Comparison of ENCODE assay signal across 1 cellular context in the genomic region with DNA sequence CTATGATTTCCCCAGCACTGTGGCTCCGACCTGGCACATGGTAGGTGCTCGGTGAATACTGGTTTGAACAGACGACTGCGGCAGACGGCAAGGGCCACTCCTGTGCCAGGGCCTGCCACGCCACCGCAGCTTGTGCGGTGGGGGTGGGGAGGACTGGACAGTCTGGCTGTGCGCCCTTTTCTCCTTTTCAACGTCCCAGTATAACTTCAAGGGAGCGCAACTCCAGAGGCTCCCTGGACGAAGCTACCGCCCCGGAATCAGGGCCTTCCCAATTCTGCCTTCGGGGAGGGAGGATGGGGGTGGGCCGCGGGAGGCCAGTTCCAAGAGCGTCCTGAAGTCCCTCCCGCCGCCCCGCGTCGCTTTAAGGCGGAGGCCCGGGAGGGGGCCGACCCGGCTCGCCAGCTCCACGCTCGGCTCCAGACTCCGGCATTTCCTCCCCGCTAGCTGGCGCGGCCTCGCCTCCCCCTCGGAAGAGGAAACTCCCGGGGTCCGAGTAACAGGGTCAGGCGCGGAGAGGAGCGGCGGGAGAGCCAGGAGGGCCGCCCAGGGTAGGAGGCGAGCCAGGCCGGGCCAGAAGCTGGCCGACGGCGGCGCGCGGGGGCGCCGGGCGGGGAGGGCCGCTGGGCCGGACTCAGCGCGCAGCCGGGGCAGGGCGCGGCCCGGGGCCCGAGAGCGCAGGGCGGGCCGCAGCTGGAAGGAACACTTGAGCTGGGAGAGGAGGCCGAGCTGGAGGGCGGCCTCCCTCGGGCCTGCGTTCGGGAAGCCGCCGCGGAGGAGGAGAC.
A peak's percentile ranks its signal among the peaks of the same experiment; 100 is the strongest.
TF ChIP-seq lines count a peak whose summit lies in the region.

A gene (plus strand): TSS at position 388 of the 782 bp plus-strand sequence. CDS start 498 bp downstream, outside the sequence.

TF ChIP-seq in HepG2, 621 proteins besides CTCF, POLR2A, EP300 and RAD21 (continued from another document and continues in another):
- TF ChIP-seq, protein P1, sequence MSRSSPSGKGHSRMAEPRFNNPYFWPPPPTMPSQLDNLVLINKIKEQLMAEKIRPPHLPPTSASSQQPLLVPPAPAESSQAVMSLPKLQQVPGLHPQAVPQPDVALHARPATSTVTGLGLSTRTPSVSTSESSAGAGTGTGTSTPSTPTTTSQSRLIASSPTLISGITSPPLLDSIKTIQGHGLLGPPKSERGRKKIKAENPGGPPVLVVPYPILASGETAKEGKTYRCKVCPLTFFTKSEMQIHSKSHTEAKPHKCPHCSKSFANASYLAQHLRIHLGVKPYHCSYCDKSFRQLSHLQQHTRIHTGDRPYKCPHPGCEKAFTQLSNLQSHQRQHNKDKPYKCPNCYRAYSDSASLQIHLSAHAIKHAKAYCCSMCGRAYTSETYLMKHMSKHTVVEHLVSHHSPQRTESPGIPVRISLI (CRISPR knock-in tag; IDR thresholded peaks at IDR 0.05; ENCODE audit: borderline replicate concordance): peak; percentile 46; the same call in 1 of the 2 replicates
- TF ChIP-seq, protein P2, sequence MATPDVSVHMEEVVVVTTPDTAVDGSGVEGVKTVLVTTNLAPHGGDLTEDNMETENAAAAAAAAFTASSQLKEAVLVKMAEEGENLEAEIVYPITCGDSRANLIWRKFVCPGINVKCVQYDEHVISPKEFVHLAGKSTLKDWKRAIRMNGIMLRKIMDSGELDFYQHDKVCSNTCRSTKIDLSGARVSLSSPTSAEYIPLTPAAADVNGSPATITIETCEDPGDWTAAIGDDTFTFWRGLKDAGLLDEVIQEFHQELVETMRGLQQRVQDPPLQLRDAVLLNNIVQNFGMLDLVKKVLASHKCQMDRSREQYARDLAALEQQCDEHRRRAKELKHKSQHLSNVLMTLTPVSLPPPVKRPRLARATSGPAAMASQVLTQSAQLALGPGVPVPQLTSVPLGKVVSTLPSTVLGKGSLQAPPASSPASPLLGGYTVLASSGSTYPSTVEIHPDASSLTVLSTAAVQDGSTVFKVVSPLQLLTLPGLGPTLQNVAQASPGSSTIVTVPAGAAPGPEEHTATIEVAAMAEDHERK (CRISPR knock-in tag; IDR thresholded peaks at IDR 0.05; ENCODE audit: low read depth): 0 out of 2 replicates have a peak, but pooled peaks have one; percentile 17
- TF ChIP-seq, protein P3, sequence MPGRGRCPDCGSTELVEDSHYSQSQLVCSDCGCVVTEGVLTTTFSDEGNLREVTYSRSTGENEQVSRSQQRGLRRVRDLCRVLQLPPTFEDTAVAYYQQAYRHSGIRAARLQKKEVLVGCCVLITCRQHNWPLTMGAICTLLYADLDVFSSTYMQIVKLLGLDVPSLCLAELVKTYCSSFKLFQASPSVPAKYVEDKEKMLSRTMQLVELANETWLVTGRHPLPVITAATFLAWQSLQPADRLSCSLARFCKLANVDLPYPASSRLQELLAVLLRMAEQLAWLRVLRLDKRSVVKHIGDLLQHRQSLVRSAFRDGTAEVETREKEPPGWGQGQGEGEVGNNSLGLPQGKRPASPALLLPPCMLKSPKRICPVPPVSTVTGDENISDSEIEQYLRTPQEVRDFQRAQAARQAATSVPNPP (CRISPR knock-in tag; IDR thresholded peaks at IDR 0.05): 0 out of 2 replicates have a peak, but pooled peaks have one; percentile 66
- 0 out of 2 replicates have a peak, but pooled peaks have one; percentile 61 for TF ChIP-seq ARHGAP35 (CRISPR knock-in tag; IDR thresholded peaks at IDR 0.05; ENCODE audit: borderline replicate concordance)
- TF ChIP-seq, protein P4, sequence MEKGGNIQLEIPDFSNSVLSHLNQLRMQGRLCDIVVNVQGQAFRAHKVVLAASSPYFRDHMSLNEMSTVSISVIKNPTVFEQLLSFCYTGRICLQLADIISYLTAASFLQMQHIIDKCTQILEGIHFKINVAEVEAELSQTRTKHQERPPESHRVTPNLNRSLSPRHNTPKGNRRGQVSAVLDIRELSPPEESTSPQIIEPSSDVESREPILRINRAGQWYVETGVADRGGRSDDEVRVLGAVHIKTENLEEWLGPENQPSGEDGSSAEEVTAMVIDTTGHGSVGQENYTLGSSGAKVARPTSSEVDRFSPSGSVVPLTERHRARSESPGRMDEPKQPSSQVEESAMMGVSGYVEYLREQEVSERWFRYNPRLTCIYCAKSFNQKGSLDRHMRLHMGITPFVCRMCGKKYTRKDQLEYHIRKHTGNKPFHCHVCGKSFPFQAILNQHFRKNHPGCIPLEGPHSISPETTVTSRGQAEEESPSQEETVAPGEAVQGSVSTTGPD (CRISPR knock-in tag; IDR thresholded peaks at IDR 0.05): peak; percentile 79
- TF ChIP-seq, protein P5, sequence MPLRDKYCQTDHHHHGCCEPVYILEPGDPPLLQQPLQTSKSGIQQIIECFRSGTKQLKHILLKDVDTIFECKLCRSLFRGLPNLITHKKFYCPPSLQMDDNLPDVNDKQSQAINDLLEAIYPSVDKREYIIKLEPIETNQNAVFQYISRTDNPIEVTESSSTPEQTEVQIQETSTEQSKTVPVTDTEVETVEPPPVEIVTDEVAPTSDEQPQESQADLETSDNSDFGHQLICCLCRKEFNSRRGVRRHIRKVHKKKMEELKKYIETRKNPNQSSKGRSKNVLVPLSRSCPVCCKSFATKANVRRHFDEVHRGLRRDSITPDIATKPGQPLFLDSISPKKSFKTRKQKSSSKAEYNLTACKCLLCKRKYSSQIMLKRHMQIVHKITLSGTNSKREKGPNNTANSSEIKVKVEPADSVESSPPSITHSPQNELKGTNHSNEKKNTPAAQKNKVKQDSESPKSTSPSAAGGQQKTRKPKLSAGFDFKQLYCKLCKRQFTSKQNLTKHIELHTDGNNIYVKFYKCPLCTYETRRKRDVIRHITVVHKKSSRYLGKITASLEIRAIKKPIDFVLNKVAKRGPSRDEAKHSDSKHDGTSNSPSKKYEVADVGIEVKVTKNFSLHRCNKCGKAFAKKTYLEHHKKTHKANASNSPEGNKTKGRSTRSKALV (CRISPR knock-in tag; IDR thresholded peaks at IDR 0.05): peak; percentile 76
- TF ChIP-seq KLF12 (CRISPR knock-in tag; IDR thresholded peaks at IDR 0.05; ENCODE audit: borderline replicate concordance): peak; percentile 95; the same call in 1 of the 2 replicates
- TF ChIP-seq ZNF607 (CRISPR knock-in tag; IDR thresholded peaks at IDR 0.05; ENCODE audit: borderline replicate concordance): peak; percentile 83; the same call in 1 of the 2 replicates
- TF ChIP-seq, protein P6, sequence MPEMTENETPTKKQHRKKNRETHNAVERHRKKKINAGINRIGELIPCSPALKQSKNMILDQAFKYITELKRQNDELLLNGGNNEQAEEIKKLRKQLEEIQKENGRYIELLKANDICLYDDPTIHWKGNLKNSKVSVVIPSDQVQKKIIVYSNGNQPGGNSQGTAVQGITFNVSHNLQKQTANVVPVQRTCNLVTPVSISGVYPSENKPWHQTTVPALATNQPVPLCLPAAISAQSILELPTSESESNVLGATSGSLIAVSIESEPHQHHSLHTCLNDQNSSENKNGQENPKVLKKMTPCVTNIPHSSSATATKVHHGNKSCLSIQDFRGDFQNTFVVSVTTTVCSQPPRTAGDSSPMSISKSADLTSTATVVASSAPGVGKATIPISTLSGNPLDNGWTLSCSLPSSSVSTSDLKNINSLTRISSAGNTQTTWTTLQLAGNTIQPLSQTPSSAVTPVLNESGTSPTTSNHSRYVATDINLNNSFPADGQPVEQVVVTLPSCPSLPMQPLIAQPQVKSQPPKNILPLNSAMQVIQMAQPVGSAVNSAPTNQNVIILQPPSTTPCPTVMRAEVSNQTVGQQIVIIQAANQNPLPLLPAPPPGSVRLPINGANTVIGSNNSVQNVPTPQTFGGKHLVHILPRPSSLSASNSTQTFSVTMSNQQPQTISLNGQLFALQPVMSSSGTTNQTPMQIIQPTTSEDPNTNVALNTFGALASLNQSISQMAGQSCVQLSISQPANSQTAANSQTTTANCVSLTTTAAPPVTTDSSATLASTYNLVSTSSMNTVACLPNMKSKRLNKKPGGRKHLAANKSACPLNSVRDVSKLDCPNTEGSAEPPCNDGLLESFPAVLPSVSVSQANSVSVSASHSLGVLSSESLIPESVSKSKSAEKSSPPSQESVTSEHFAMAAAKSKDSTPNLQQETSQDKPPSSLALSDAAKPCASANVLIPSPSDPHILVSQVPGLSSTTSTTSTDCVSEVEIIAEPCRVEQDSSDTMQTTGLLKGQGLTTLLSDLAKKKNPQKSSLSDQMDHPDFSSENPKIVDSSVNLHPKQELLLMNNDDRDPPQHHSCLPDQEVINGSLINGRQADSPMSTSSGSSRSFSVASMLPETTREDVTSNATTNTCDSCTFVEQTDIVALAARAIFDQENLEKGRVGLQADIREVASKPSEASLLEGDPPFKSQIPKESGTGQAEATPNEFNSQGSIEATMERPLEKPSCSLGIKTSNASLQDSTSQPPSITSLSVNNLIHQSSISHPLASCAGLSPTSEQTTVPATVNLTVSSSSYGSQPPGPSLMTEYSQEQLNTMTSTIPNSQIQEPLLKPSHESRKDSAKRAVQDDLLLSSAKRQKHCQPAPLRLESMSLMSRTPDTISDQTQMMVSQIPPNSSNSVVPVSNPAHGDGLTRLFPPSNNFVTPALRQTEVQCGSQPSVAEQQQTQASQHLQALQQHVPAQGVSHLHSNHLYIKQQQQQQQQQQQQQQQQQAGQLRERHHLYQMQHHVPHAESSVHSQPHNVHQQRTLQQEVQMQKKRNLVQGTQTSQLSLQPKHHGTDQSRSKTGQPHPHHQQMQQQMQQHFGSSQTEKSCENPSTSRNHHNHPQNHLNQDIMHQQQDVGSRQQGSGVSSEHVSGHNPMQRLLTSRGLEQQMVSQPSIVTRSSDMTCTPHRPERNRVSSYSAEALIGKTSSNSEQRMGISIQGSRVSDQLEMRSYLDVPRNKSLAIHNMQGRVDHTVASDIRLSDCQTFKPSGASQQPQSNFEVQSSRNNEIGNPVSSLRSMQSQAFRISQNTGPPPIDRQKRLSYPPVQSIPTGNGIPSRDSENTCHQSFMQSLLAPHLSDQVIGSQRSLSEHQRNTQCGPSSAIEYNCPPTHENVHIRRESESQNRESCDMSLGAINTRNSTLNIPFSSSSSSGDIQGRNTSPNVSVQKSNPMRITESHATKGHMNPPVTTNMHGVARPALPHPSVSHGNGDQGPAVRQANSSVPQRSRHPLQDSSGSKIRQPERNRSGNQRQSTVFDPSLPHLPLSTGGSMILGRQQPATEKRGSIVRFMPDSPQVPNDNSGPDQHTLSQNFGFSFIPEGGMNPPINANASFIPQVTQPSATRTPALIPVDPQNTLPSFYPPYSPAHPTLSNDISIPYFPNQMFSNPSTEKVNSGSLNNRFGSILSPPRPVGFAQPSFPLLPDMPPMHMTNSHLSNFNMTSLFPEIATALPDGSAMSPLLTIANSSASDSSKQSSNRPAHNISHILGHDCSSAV (CRISPR knock-in tag; IDR thresholded peaks at IDR 0.05; ENCODE audit: borderline replicate concordance): no peak
- TF ChIP-seq RXRA (CRISPR knock-in tag; IDR thresholded peaks at IDR 0.05): peak; percentile 85; the same call in 1 of the 2 replicates
- TF ChIP-seq PRPF4 (IDR thresholded peaks at IDR 0.05; ENCODE audit: low read depth, low read length, poor library complexity, severe bottlenecking): peak; percentile 68
- TF ChIP-seq NR1H2 (CRISPR knock-in tag; IDR thresholded peaks at IDR 0.05; ENCODE audit: borderline replicate concordance, low read depth): 0 out of 2 replicates have a peak, but pooled peaks have one; percentile 52
- peak; percentile 72 for TF ChIP-seq SALL1 (CRISPR knock-in tag; IDR thresholded peaks at IDR 0.05)
- TF ChIP-seq ZNF468 (CRISPR knock-in tag; IDR thresholded peaks at IDR 0.05): 0 out of 2 replicates have a peak, but pooled peaks have one; percentile 49
- peak; percentile 63 for TF ChIP-seq HNRNPLL (IDR thresholded peaks at IDR 0.05; ENCODE audit: low read depth, low read length, poor library complexity, severe bottlenecking)
- no peak for TF ChIP-seq ZSCAN20 (CRISPR knock-in tag; IDR thresholded peaks at IDR 0.05; ENCODE audit: borderline replicate concordance)
- TF ChIP-seq ZNF256 (CRISPR knock-in tag; conservative IDR thresholded peaks at IDR 0.05): peak; percentile 75; the same call in 1 of the 2 replicates
- 0 out of 2 replicates have a peak, but pooled peaks have one; percentile 24 for TF ChIP-seq ZFP37 (CRISPR knock-in tag; IDR thresholded peaks at IDR 0.05; ENCODE audit: borderline replicate concordance)
- TF ChIP-seq, protein P7, sequence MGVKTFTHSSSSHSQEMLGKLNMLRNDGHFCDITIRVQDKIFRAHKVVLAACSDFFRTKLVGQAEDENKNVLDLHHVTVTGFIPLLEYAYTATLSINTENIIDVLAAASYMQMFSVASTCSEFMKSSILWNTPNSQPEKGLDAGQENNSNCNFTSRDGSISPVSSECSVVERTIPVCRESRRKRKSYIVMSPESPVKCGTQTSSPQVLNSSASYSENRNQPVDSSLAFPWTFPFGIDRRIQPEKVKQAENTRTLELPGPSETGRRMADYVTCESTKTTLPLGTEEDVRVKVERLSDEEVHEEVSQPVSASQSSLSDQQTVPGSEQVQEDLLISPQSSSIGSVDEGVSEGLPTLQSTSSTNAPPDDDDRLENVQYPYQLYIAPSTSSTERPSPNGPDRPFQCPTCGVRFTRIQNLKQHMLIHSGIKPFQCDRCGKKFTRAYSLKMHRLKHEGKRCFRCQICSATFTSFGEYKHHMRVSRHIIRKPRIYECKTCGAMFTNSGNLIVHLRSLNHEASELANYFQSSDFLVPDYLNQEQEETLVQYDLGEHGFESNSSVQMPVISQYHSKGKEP (CRISPR knock-in tag; IDR thresholded peaks at IDR 0.05): peak; percentile 19; the same call in 1 of the 2 replicates
- TF ChIP-seq ZNF777 (CRISPR knock-in tag; IDR thresholded peaks at IDR 0.05): peak; percentile 91
- TF ChIP-seq PAWR (CRISPR knock-in tag; IDR thresholded peaks at IDR 0.05; ENCODE audit: borderline replicate concordance): no peak
- TF ChIP-seq, protein P8, sequence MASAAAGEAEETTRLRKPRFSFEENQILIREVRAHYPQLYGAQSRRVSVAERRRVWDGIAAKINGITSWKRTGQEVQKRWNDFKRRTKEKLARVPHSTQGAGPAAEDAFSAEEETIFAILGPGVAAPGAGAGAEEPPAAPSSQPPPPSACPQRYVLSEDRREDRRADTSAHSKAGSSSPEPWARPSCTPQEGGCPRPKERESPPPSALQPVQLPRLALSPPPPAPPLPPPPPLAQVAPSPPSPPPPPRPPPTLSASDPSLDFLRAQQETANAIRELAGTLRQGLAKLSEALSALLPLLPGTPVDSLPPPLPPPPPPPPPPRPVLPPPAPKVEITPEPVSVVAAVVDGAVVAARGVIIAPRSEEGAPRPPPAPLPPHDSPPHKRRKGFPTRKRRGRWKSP (CRISPR knock-in tag; IDR thresholded peaks at IDR 0.05): peak; percentile 68
- TF ChIP-seq, protein P9, sequence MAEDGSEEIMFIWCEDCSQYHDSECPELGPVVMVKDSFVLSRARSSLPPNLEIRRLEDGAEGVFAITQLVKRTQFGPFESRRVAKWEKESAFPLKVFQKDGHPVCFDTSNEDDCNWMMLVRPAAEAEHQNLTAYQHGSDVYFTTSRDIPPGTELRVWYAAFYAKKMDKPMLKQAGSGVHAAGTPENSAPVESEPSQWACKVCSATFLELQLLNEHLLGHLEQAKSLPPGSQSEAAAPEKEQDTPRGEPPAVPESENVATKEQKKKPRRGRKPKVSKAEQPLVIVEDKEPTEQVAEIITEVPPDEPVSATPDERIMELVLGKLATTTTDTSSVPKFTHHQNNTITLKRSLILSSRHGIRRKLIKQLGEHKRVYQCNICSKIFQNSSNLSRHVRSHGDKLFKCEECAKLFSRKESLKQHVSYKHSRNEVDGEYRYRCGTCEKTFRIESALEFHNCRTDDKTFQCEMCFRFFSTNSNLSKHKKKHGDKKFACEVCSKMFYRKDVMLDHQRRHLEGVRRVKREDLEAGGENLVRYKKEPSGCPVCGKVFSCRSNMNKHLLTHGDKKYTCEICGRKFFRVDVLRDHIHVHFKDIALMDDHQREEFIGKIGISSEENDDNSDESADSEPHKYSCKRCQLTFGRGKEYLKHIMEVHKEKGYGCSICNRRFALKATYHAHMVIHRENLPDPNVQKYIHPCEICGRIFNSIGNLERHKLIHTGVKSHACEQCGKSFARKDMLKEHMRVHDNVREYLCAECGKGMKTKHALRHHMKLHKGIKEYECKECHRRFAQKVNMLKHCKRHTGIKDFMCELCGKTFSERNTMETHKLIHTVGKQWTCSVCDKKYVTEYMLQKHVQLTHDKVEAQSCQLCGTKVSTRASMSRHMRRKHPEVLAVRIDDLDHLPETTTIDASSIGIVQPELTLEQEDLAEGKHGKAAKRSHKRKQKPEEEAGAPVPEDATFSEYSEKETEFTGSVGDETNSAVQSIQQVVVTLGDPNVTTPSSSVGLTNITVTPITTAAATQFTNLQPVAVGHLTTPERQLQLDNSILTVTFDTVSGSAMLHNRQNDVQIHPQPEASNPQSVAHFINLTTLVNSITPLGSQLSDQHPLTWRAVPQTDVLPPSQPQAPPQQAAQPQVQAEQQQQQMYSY (CRISPR knock-in tag; IDR thresholded peaks at IDR 0.05): peak; percentile 94
- peak; percentile 48 for TF ChIP-seq HDAC2 (CRISPR knock-in tag; IDR thresholded peaks at IDR 0.05)
